16 cellular contexts compared by ENCODE assay signal in the genomic region with DNA sequence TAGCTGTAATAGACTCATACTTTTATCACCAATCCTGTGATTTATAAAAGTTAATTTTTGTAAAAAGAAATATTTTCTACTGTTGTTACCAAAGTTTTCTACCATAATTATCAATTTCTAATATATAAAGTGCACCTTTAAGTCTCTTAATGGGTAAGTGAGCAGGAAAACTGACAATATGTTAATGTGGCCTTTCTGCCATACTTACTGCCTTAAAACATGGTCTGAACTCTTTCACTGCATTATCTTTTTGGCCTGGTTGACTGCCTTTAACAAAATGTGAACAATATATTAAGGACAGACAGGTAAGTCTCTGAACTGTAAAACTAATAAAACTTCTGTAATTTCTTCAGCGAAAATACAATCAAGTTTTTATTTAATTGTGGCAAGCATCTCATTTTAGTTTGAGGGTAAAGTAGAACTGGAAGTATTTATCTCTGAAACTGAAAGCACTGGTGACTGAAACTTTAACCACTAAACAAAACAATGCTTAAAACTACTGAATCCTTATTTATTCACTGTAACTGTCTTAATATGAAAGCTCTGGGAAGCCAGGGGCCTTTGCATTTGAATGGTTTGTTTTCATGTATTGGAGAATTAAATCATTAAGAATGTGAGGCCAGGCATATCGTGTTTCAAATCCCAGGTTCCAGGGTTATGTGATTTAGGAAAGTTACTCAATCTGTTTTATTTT.
"Had no signal": no experiment of that assay in that cellular context is flagged by ENCODE, and none has a peak within 500 bp of the region (broad histone marks: within the 10 kb centered on the region; RNA-seq: fewer than 3 reads in every experiment).

No MANE protein-coding gene starts in this region.

- DNase-seq: activated CD4-positive, alpha-beta T cell treated with anti-CD3 and anti-CD28 coated beads, Interleukin-2, amount 50 U/mL, for 48 hours; activated CD4-positive, CD25-positive, alpha-beta regulatory T cell treated with anti-CD3 and anti-CD28 coated beads, Interleukin-2, amount 50 U/mL, for 72 hours; activated CD8-positive, alpha-beta memory T cell treated with anti-CD3 and anti-CD28 coated beads, Interleukin-2, amount 10 ng/mL, durations not matched to agents 7 days and 5 days; activated effector memory CD4-positive, alpha-beta T cell treated with Interleukin-2 at 50 U/mL for 16 hours; activated T-cell treated with anti-CD3 and anti-CD28 coated beads, Interleukin-2, amount 50 U/mL, for 24 hours; amniotic stem cell; effector memory CD8-positive, alpha-beta T cell; kidney; left ventricle myocardium inferior; mesendoderm; stimulated activated CD4-positive, alpha-beta T cell treated with anti-CD3 and anti-CD28 coated beads, Interleukin-2, amount 100 ng/mL, for 48 hours; stimulated activated naive CD8-positive, alpha-beta T cell treated with anti-CD3 and anti-CD28 coated beads, Interleukin-15, Interleukin-2, amounts not matched to agents 100 U/mL and 50 U/mL, for 24 hours; upper lobe of left lung had no signal

- H3K4me3 ChIP-seq: left ventricle myocardium inferior, suprapubic skin, upper lobe of left lung had no signal

- H3K27ac ChIP-seq: epithelial cell of prostate, left ventricle myocardium inferior, suprapubic skin, upper lobe of left lung had no signal

- H3K9me3 ChIP-seq: suprapubic skin had no signal

- H3K4me1 ChIP-seq: left ventricle myocardium inferior, suprapubic skin, upper lobe of left lung had no signal

- H3K36me3 ChIP-seq: left ventricle myocardium inferior, suprapubic skin, upper lobe of left lung had no signal

- H3K27me3 ChIP-seq: suprapubic skin, upper lobe of left lung had no signal

- ATAC-seq: activated CD8-positive, alpha-beta memory T cell treated with anti-CD3 and anti-CD28 coated beads, Interleukin-2, amount 10 ng/mL, durations not matched to agents 7 days and 5 days; activated naive CD4-positive, alpha-beta T cell treated with anti-CD3 and anti-CD28 coated beads, Interleukin-2, amount 50 U/mL, for 72 hours; effector memory CD8-positive, alpha-beta T cell; stimulated activated naive CD8-positive, alpha-beta T cell treated with anti-CD3 and anti-CD28 coated beads, Interleukin-15, Interleukin-2, amounts not matched to agents 100 U/mL and 50 U/mL, for 24 hours had no signal
